In the genomic region with DNA sequence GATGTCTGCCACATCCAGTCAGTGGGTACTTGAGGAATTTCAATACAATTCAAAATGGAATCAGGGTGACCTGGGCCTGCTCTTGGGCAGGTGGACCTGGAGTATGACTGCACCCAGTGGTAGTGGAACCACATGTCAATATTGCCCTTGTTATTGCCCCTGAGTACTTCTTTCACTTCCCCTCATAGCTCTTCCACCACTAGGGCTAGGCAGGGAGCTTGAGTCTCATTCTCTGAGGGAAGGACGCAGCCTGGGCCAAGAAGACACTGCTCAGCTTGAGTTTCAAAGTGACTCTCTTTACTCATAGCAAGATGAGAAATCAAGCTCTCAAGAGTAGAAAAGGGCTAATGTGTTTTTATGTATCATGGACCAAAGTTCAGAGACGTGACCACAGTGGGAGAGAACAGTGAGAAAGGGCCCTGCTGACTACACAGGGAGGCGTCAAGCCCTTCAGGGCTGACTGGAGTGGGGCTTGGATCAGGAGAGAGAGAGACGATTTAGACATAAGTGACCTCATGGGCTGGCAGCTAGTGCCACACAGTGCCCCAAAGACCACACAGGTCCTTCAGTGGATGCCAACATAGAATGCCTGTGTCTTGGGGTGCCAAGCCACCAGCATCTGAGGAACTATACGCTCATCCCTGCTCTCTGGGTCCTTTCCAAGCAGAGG, we compare ENCODE assay signal across 11 cellular contexts. TPM values are rescaled to one million over a fixed set of nuclear protein-coding genes. Genes with fewer than 3 reads are reported as not detected.
DNase-seq lines count a peak whose midpoint lies in the region; ATAC-seq and TF ChIP-seq lines count a peak whose summit lies in the region.
"Had no signal": no experiment of that assay in that cellular context is flagged by ENCODE, and none has a peak within 500 bp of the region (broad histone marks: within the 10 kb centered on the region; RNA-seq: fewer than 3 reads in every experiment).

No MANE protein-coding gene starts in this region.

- H3K27me3 ChIP-seq in Karpas-422 (ENCODE audit: low read length), result no peaks in the 10 kb centered on the region
- no peaks in the 10 kb centered on the region for H3K27me3 ChIP-seq in PC-9 (ENCODE audit: insufficient read depth, low read depth)
- no peaks in the 10 kb centered on the region for H3K27me3 ChIP-seq in colonic mucosa

- POLR2A ChIA-PET in PC-9 (lab: Charles Lee; ENCODE audit: unreplicated experiment), result no interaction called here

- no peak overlapping the region for H3K27ac ChIP-seq in Karpas-422 (ENCODE audit: low read length)
- H3K27ac ChIP-seq in PC-9, result no peak overlapping the region
- no peak overlapping the region for H3K27ac ChIP-seq in colonic mucosa

- intact Hi-C loops in PC-9 (cut with micrococcal nuclease; ENCODE audit: unreplicated experiment), result no loop called here
- intact Hi-C loops in colonic mucosa (cut with DNase I), result no loop called here

- H3K27ac Mint-ChIP-seq in activated T-cell treated with anti-CD3 and anti-CD28 coated beads, Interleukin-2, amount 50 U/mL, for 72 hours, result no peak overlapping the region
- no peak overlapping the region for H3K27ac Mint-ChIP-seq in stimulated activated effector memory CD8-positive, alpha-beta T cell treated with anti-CD3 and anti-CD28 coated beads, Interleukin-12 subunit alpha, Interleukin-12 subunit beta, amount 100 ng/mL, for 72 hours
- H3K27ac Mint-ChIP-seq: T-cell had no signal

- no peak overlapping the region for H3K4me3 Mint-ChIP-seq in activated T-cell treated with anti-CD3 and anti-CD28 coated beads, Interleukin-2, amount 50 U/mL, for 72 hours
- H3K4me3 Mint-ChIP-seq in stimulated activated effector memory CD8-positive, alpha-beta T cell treated with anti-CD3 and anti-CD28 coated beads, Interleukin-12 subunit alpha, Interleukin-12 subunit beta, amount 100 ng/mL, for 72 hours, result no peak overlapping the region
- H3K4me3 Mint-ChIP-seq: T-cell had no signal

- TF ChIP-seq CTCF in PC-9 (conservative IDR thresholded peaks at IDR 0.05) (no peak), colonic mucosa (IDR thresholded peaks at IDR 0.05) (no peak)

- no peak for DNase-seq in activated T-cell treated with anti-CD3 and anti-CD28 coated beads, Interleukin-2, amount 50 U/mL, for 72 hours
- DNase-seq in activated T-cell treated with anti-CD3 and anti-CD28 coated beads for 4 hours, result no peak
- peak; percentile 72 for DNase-seq in Karpas-422
- no peak for DNase-seq in stimulated activated effector memory CD8-positive, alpha-beta T cell treated with anti-CD3 and anti-CD28 coated beads, Interleukin-12 subunit alpha, Interleukin-12 subunit beta, amount 100 ng/mL, for 72 hours (ENCODE audit: low spot score in 2 of 2)
- no peak for DNase-seq in NK-92 treated with Interleukin-12 subunit alpha and Interleukin-12 subunit beta, amount 100 ng/mL, for 24 hours (lab: John Stamatoyannopoulos, UW)
- no peak for DNase-seq in PC-9
- DNase-seq in colonic mucosa, result no peak
- DNase-seq: activated naive CD4-positive, alpha-beta T cell treated with anti-CD3 and anti-CD28 coated beads, Interleukin-2, amount 50 U/mL, for 16 hours; NCI-H1417 treated with DMSO at 0.1 percent for 48 hours; T-cell had no signal

- H3F3A ChIP-seq in PC-9 (ENCODE audit: insufficient read depth, low read depth), result peaks cover 11% of the 10 kb centered on the region

- CTCF ChIA-PET in PC-9 (lab: Charles Lee), result interaction anchor here (0.8 kb wide), 1 partner anchor 41 kb away, joined by 3 read pairs; no protein-coding TSS in a partner anchor

- ATAC-seq in activated T-cell treated with anti-CD3 and anti-CD28 coated beads, Interleukin-2, amount 50 U/mL, for 72 hours (replicated peaks in 1 of 2), result peak; percentile 5 to 69
- ATAC-seq in HG02610 (IDR thresholded peaks at IDR 0.05; ENCODE audit: unreplicated experiment), result peak; percentile 78
- ATAC-seq in stimulated activated effector memory CD8-positive, alpha-beta T cell treated with anti-CD3 and anti-CD28 coated beads, Interleukin-12 subunit alpha, Interleukin-12 subunit beta, amount 100 ng/mL, for 72 hours, result peak; percentile 84

- H3K36me3 ChIP-seq in Karpas-422 (ENCODE audit: insufficient read depth, low read length) (no peaks in the 10 kb centered on the region), PC-9 (ENCODE audit: low read depth) (no peaks in the 10 kb centered on the region), colonic mucosa (no peaks in the 10 kb centered on the region)

- H3K4me3 ChIP-seq in Karpas-422 (ENCODE audit: low read length) (no peak overlapping the region), PC-9 (no peak overlapping the region), colonic mucosa (no peak overlapping the region)

- BruUV-seq in PC-9 (replicated peaks; lab: Mats Ljungman, UMichigan), result no TSS peak

- H3K27me3 Mint-ChIP-seq in activated T-cell treated with anti-CD3 and anti-CD28 coated beads, Interleukin-2, amount 50 U/mL, for 72 hours (ENCODE audit: low read depth), result no peaks in the 10 kb centered on the region
- H3K27me3 Mint-ChIP-seq: T-cell had no signal

- no peaks in the 10 kb centered on the region for H4K20me1 ChIP-seq in Karpas-422 (ENCODE audit: insufficient read depth, low read depth, low read length)
- H4K20me1 ChIP-seq in PC-9 (ENCODE audit: insufficient read depth), result no peaks in the 10 kb centered on the region

- peaks cover 2% of the 10 kb centered on the region for H3K4me1 Mint-ChIP-seq in activated T-cell treated with anti-CD3 and anti-CD28 coated beads, Interleukin-2, amount 50 U/mL, for 72 hours (ENCODE audit: low read depth)
- H3K4me1 Mint-ChIP-seq in stimulated activated effector memory CD8-positive, alpha-beta T cell treated with anti-CD3 and anti-CD28 coated beads, Interleukin-12 subunit alpha, Interleukin-12 subunit beta, amount 100 ng/mL, for 72 hours, result peaks cover 15% of the 10 kb centered on the region

- H3K79me2 ChIP-seq in Karpas-422 (ENCODE audit: low read length) (no peaks in the 10 kb centered on the region), PC-9 (ENCODE audit: low read depth) (no peaks in the 10 kb centered on the region)

- H3K36me3 Mint-ChIP-seq in activated T-cell treated with anti-CD3 and anti-CD28 coated beads, Interleukin-2, amount 50 U/mL, for 72 hours (ENCODE audit: insufficient read depth in 2 of 2), result no peaks in the 10 kb centered on the region
- H3K36me3 Mint-ChIP-seq in stimulated activated effector memory CD8-positive, alpha-beta T cell treated with anti-CD3 and anti-CD28 coated beads, Interleukin-12 subunit alpha, Interleukin-12 subunit beta, amount 100 ng/mL, for 72 hours, result peaks cover 3% of the 10 kb centered on the region
- H3K36me3 Mint-ChIP-seq: T-cell had no signal

- H3K9me2 ChIP-seq in Karpas-422 (replicated peaks; ENCODE audit: insufficient read depth, low read length) (no peaks in the 10 kb centered on the region), PC-9 (ENCODE audit: insufficient read depth) (no peaks in the 10 kb centered on the region)

- no peak overlapping the region for H2AFZ ChIP-seq in Karpas-422 (ENCODE audit: low read length)
- no peak overlapping the region for H2AFZ ChIP-seq in PC-9

- H3K9me3 Mint-ChIP-seq in activated T-cell treated with anti-CD3 and anti-CD28 coated beads, Interleukin-2, amount 50 U/mL, for 72 hours, result no peaks in the 10 kb centered on the region
- H3K9me3 Mint-ChIP-seq in stimulated activated effector memory CD8-positive, alpha-beta T cell treated with anti-CD3 and anti-CD28 coated beads, Interleukin-12 subunit alpha, Interleukin-12 subunit beta, amount 100 ng/mL, for 72 hours, result no peaks in the 10 kb centered on the region
- H3K9me3 Mint-ChIP-seq: T-cell had no signal

- H3K4me1 ChIP-seq in Karpas-422 (ENCODE audit: low read length), result peaks cover 33% of the 10 kb centered on the region
- H3K4me1 ChIP-seq in PC-9 (replicated peaks; ENCODE audit: insufficient read depth), result peaks cover 11% of the 10 kb centered on the region
- H3K4me1 ChIP-seq in colonic mucosa, result no peaks in the 10 kb centered on the region

- H3K9ac ChIP-seq in Karpas-422 (ENCODE audit: low read length) (no peak overlapping the region), colonic mucosa (ENCODE audit: low read depth in 2 of 2, low read length in 2 of 2) (no peak overlapping the region)

- no peaks in the 10 kb centered on the region for H3K9me3 ChIP-seq in Karpas-422 (ENCODE audit: low read length)
- H3K9me3 ChIP-seq in PC-9 (ENCODE audit: insufficient read depth, low read depth), result no peaks in the 10 kb centered on the region
- no peaks in the 10 kb centered on the region for H3K9me3 ChIP-seq in colonic mucosa

- H3K4me2 ChIP-seq in Karpas-422 (ENCODE audit: low read depth, low read length, poor library complexity, severe bottlenecking) (no peak overlapping the region), PC-9 (no peak overlapping the region)

RNA-seq across cellular contexts. Expression of a gene that starts 12.8 kb away (rescaled TPM):
- total RNA-seq in activated T-cell treated with anti-CD3 and anti-CD28 coated beads, Interleukin-2, amount 50 U/mL, for 72 hours, result 1,000 to 10,000 TPM; 1,057 to 1,154 TPM
- 1,532 and 1,657 TPM in 2 replicates for total RNA-seq in Karpas-422 (2014; rRNA removed; shearing (Covaris generic); ENCODE audit: low replicate concordance)
- 1,200 and 1,260 TPM in 2 replicates for total RNA-seq in PC-9 (2021)
- total RNA-seq in colonic mucosa, result 1,000 to 10,000 TPM; 1,195 to 1,836 TPM

RNA-seq across cellular contexts. Expression of a gene that starts 60.0 kb away (rescaled TPM):
- 10 to 100 TPM; 37.8 to 45.0 TPM for total RNA-seq in activated T-cell treated with anti-CD3 and anti-CD28 coated beads, Interleukin-2, amount 50 U/mL, for 72 hours
- 67.2 and 87.8 TPM in 2 replicates for total RNA-seq in Karpas-422 (2014; rRNA removed; shearing (Covaris generic); ENCODE audit: low replicate concordance)
- total RNA-seq in PC-9 (2021) (32.2 and 32.9 TPM in 2 replicates), colonic mucosa (10 to 100 TPM; 20.0 to 21.4 TPM)
